ENCODE assay signal across 11 cellular contexts in genomic region chr3:110576962-110577361, GRCh38.
A peak's percentile ranks its signal among the peaks of the same experiment; 100 is the strongest.
DNase-seq lines count a peak whose midpoint lies in the region; ATAC-seq and TF ChIP-seq lines count a peak whose summit lies in the region.
"Had no signal": no experiment of that assay in that cellular context is flagged by ENCODE, and none has a peak within 500 bp of the region (broad histone marks: within the 10 kb centered on the region; RNA-seq: fewer than 3 reads in every experiment).

No MANE protein-coding gene starts in this region.

- POLR2A ChIA-PET in HEK293T (lab: Yijun Ruan, JAX), result no interaction called here

- H3K9me3 Mint-ChIP-seq in endodermal cell, result peaks cover 13% of the 10 kb centered on the region
- no peaks in the 10 kb centered on the region for H3K9me3 Mint-ChIP-seq in activated CD4-positive, alpha-beta T cell treated with anti-CD3 and anti-CD28 coated beads, Interleukin-2, amount 10 ng/mL, durations not matched to agents 24 days and 14 days

- intact Hi-C loops in activated CD4-positive, alpha-beta T cell treated with anti-CD3 and anti-CD28 coated beads, Interleukin-2, amount 10 ng/mL, durations not matched to agents 24 days and 14 days (cut with micrococcal nuclease), result no loop called here
- intact Hi-C loops in Right ventricle myocardium inferior (cut with DNase I), result no loop called here

- peak overlapping the region; percentile 3 for H3K27ac ChIP-seq in endodermal cell (ENCODE audit: low read depth, low read length)
- H3K27ac ChIP-seq: stomach had no signal

- H3K4me1 Mint-ChIP-seq in endodermal cell, result peaks cover 24% of the 10 kb centered on the region
- no peaks in the 10 kb centered on the region for H3K4me1 Mint-ChIP-seq in activated CD4-positive, alpha-beta T cell treated with anti-CD3 and anti-CD28 coated beads, Interleukin-2, amount 10 ng/mL, durations not matched to agents 24 days and 14 days

- H3K36me3 Mint-ChIP-seq in endodermal cell (ENCODE audit: low read depth), result peaks cover 7% of the 10 kb centered on the region
- no peaks in the 10 kb centered on the region for H3K36me3 Mint-ChIP-seq in activated CD4-positive, alpha-beta T cell treated with anti-CD3 and anti-CD28 coated beads, Interleukin-2, amount 10 ng/mL, durations not matched to agents 24 days and 14 days (ENCODE audit: low read depth)

- ATAC-seq in GM21381 (IDR thresholded peaks at IDR 0.05; ENCODE audit: unreplicated experiment), result no peak
- no peak for ATAC-seq in Right ventricle myocardium inferior

- WGBS in endodermal cell (ENCODE audit: insufficient coverage in 1 of 2, insufficient read length in 1 of 2), 2 experiments, result 21% methylated on average over 3 of the region's 3 CpGs; no CpG with 5 or more reads in 1 of the 2 experiments

- no peaks in the 10 kb centered on the region for H3K36me3 ChIP-seq in endodermal cell (ENCODE audit: control insufficient read depth, insufficient read depth, low read length)
- H3K36me3 ChIP-seq: stomach had no signal

- no peak for TF ChIP-seq CTCF in endodermal cell (conservative IDR thresholded peaks at IDR 0.05)

- H3K4me1 ChIP-seq in endodermal cell (ENCODE audit: control insufficient read depth, insufficient read depth, low read length), result peaks cover 9% of the 10 kb centered on the region
- H3K4me1 ChIP-seq: stomach had no signal

- no peak overlapping the region for H3K4me3 Mint-ChIP-seq in endodermal cell
- no peak overlapping the region for H3K4me3 Mint-ChIP-seq in activated CD4-positive, alpha-beta T cell treated with anti-CD3 and anti-CD28 coated beads, Interleukin-2, amount 10 ng/mL, durations not matched to agents 24 days and 14 days

- H3K27ac Mint-ChIP-seq in endodermal cell, result peak overlapping the region; percentile 88
- no peak overlapping the region for H3K27ac Mint-ChIP-seq in activated CD4-positive, alpha-beta T cell treated with anti-CD3 and anti-CD28 coated beads, Interleukin-2, amount 10 ng/mL, durations not matched to agents 24 days and 14 days

- H3K9ac ChIP-seq in endodermal cell (ENCODE audit: extremely low read depth, low read length, poor library complexity, severe bottlenecking), result no peak overlapping the region

- peak; percentile 97 for DNase-seq in ELR (ENCODE audit: low read depth)
- peak; percentile 91 for DNase-seq in NCI-H226
- DNase-seq in endodermal cell, result peak; percentile 79
- peak; percentile 53 for DNase-seq in myocyte (ENCODE audit: low read depth)
- DNase-seq in activated CD4-positive, alpha-beta T cell treated with anti-CD3 and anti-CD28 coated beads, Interleukin-2, amount 10 ng/mL, durations not matched to agents 24 days and 14 days, result no peak
- no peak for DNase-seq in Right ventricle myocardium inferior (ENCODE audit: missing footprints)
- DNase-seq in HEK293T (ENCODE audit: extremely low spot score), result no peak
- DNase-seq: posterior cingulate gyrus, RPMI8226, stomach had no signal

- no peaks in the 10 kb centered on the region for H3K27me3 Mint-ChIP-seq in endodermal cell (ENCODE audit: insufficient read depth)
- no peaks in the 10 kb centered on the region for H3K27me3 Mint-ChIP-seq in activated CD4-positive, alpha-beta T cell treated with anti-CD3 and anti-CD28 coated beads, Interleukin-2, amount 10 ng/mL, durations not matched to agents 24 days and 14 days

- CTCF ChIA-PET in HEK293T (lab: Yijun Ruan, JAX), result no interaction called here

- H3K9me3 ChIP-seq in endodermal cell (ENCODE audit: control insufficient read depth, low read length), result peaks cover 10% of the 10 kb centered on the region
- H3K9me3 ChIP-seq: stomach had no signal

- no peak overlapping the region for H3K4me3 ChIP-seq in endodermal cell (ENCODE audit: low read length)
- H3K4me3 ChIP-seq: stomach had no signal

- H3K27me3 ChIP-seq in endodermal cell (ENCODE audit: control insufficient read depth, insufficient read depth, low read length, poor library complexity, severe bottlenecking), result no peaks in the 10 kb centered on the region
- H3K27me3 ChIP-seq: stomach had no signal

TF ChIP-seq in HEK293T, 16 proteins besides CTCF, POLR2A, EP300 and RAD21:
- TF ChIP-seq PKNOX1 (IDR thresholded peaks at IDR 0.05) (no peak), CTBP1 (IDR thresholded peaks at IDR 0.05; ENCODE audit: borderline replicate concordance) (no peak), SUZ12 (IDR thresholded peaks at IDR 0.05) (no peak), BHLHE40 (IDR thresholded peaks at IDR 0.05; ENCODE audit: borderline replicate concordance) (no peak), L3MBTL2 (conservative IDR thresholded peaks at IDR 0.05) (no peak), FOXM1 (IDR thresholded peaks at IDR 0.05; ENCODE audit: borderline replicate concordance) (no peak), NFRKB (IDR thresholded peaks at IDR 0.05) (no peak), FOXK2 (IDR thresholded peaks at IDR 0.05) (no peak), SP1 (IDR thresholded peaks at IDR 0.05) (no peak), TARDBP (IDR thresholded peaks at IDR 0.05) (no peak), HDGF (IDR thresholded peaks at IDR 0.05; ENCODE audit: borderline replicate concordance) (no peak), FOXA1 (IDR thresholded peaks at IDR 0.05) (no peak), ELF4 (IDR thresholded peaks at IDR 0.05) (no peak), LEF1 (IDR thresholded peaks at IDR 0.05; ENCODE audit: borderline replicate concordance) (no peak), ZNF384 (IDR thresholded peaks at IDR 0.05) (no peak), ARNT (IDR thresholded peaks at IDR 0.05) (no peak)

Comparison
In these comparisons a context has a peak if more than half of its experiments do, and no peak if none do; other contexts are left out.
1. DNase-seq: peak in ELR (single experiment), NCI-H226 (single experiment), endodermal cell (single experiment) and myocyte (single experiment); none in activated CD4-positive, alpha-beta T cell treated with anti-CD3 and anti-CD28 coated beads, Interleukin-2, amount 10 ng/mL, durations not matched to agents 24 days and 14 days (single experiment), Right ventricle myocardium inferior (single experiment) and HEK293T (single experiment).